Comparison of ENCODE assay signal across 1 cellular context in the genomic region with DNA sequence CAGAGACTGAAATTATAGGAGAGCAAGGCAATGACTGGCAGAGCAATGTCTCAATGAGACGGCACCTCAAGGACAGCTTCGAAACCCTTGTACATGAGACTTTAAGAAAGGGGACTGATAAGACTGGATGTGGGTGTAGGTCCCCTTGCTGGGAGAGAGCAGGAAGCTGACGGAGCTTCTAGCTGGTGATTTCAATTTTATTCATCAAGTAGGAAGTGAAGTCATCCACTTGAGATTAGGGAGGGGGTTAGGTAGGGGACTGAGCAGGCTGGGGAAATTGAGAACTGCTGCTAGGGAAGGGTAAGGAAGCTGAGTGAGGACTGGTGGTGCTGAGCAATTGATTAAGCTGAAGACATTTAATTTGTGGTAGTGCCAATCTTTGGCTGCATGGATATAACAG.
TF ChIP-seq lines count a peak whose summit lies in the region.

No MANE protein-coding gene starts in this region.

TF ChIP-seq in SK-N-SH treated with all-trans-retinoic acid at 6 μM for 48 hours, 23 proteins besides CTCF, POLR2A, EP300 and RAD21 (continued from another document):
- TF ChIP-seq, protein P1, sequence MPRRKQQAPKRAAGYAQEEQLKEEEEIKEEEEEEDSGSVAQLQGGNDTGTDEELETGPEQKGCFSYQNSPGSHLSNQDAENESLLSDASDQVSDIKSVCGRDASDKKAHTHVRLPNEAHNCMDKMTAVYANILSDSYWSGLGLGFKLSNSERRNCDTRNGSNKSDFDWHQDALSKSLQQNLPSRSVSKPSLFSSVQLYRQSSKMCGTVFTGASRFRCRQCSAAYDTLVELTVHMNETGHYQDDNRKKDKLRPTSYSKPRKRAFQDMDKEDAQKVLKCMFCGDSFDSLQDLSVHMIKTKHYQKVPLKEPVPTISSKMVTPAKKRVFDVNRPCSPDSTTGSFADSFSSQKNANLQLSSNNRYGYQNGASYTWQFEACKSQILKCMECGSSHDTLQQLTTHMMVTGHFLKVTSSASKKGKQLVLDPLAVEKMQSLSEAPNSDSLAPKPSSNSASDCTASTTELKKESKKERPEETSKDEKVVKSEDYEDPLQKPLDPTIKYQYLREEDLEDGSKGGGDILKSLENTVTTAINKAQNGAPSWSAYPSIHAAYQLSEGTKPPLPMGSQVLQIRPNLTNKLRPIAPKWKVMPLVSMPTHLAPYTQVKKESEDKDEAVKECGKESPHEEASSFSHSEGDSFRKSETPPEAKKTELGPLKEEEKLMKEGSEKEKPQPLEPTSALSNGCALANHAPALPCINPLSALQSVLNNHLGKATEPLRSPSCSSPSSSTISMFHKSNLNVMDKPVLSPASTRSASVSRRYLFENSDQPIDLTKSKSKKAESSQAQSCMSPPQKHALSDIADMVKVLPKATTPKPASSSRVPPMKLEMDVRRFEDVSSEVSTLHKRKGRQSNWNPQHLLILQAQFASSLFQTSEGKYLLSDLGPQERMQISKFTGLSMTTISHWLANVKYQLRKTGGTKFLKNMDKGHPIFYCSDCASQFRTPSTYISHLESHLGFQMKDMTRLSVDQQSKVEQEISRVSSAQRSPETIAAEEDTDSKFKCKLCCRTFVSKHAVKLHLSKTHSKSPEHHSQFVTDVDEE (CRISPR knock-in tag; IDR thresholded peaks at IDR 0.05) = no peak
- TF ChIP-seq TOX (CRISPR knock-in tag; IDR thresholded peaks at IDR 0.05; ENCODE audit: borderline replicate concordance) (no peak), RARB (CRISPR knock-in tag; IDR thresholded peaks at IDR 0.05) (no peak), BACH2 (CRISPR knock-in tag; IDR thresholded peaks at IDR 0.05; ENCODE audit: borderline replicate concordance) (no peak), TCF4 (CRISPR knock-in tag; IDR thresholded peaks at IDR 0.05; ENCODE audit: borderline replicate concordance) (no peak)
